Comparison of ENCODE assay signal across 7 cellular contexts in genomic region chr14:60723218-60724079, GRCh38. TPM values are rescaled to one million over a fixed set of nuclear protein-coding genes. Genes with fewer than 3 reads are reported as not detected.
DNase-seq lines count a peak whose midpoint lies in the region; TF ChIP-seq lines count a peak whose summit lies in the region.

No MANE protein-coding gene starts in this region.

- H3K9me3 Mint-ChIP-seq in HFFc6 (no peaks in the 10 kb centered on the region), glutamatergic neuron (ENCODE audit: unreplicated experiment) (peaks cover 18% of the 10 kb centered on the region)

- H3K27ac Mint-ChIP-seq in HFFc6: peak overlapping the region; percentile 97
- peak overlapping the region; percentile 93 for H3K27ac Mint-ChIP-seq in glutamatergic neuron (ENCODE audit: unreplicated experiment)

- no peaks in the 10 kb centered on the region for H3K9me3 ChIP-seq in ovary

- no peak for TF ChIP-seq EP300 in ovary (IDR thresholded peaks at IDR 0.05)

- H3K4me3 Mint-ChIP-seq in HFFc6 (peak overlapping the region; percentile 98), glutamatergic neuron (ENCODE audit: unreplicated experiment) (peak overlapping the region; percentile 97)

- peaks cover 26% of the 10 kb centered on the region for H3K4me1 Mint-ChIP-seq in HFFc6 (ENCODE audit: low read depth)
- peaks cover 15% of the 10 kb centered on the region for H3K4me1 Mint-ChIP-seq in glutamatergic neuron (ENCODE audit: low read depth, unreplicated experiment)

- no peaks in the 10 kb centered on the region for H3K27me3 ChIP-seq in ovary

- no peaks in the 10 kb centered on the region for H3K36me3 ChIP-seq in ovary

- no peaks in the 10 kb centered on the region for H3K4me1 ChIP-seq in ovary (ENCODE audit: insufficient read depth)

- 0 to 1% (median 0%) methylated on average over 51 to 88 of the region's 88 CpGs for WGBS in ovary, 3 donors

- H3K4me3 ChIP-seq in ovary: peak overlapping the region; percentile 80

- TF ChIP-seq CTCF in GM10248 (IDR thresholded peaks at IDR 0.05; ENCODE audit: control extremely low read depth, extremely low read depth, low read depth, missing control alignments) (no peak), HFFc6 (IDR thresholded peaks at IDR 0.05) (no peak), glutamatergic neuron (IDR thresholded peaks at IDR 0.05; ENCODE audit: partially characterized antibody, unreplicated experiment) (peak; percentile 11), ovary (IDR thresholded peaks at IDR 0.05) (no peak)

- H3K36me3 Mint-ChIP-seq in HFFc6 (ENCODE audit: low read depth) (peaks cover 13% of the 10 kb centered on the region; the same call in 1 of the 2 replicates), glutamatergic neuron (ENCODE audit: unreplicated experiment) (no peaks in the 10 kb centered on the region)

- DNase-seq in GM10248 (ENCODE audit: extremely low spot score): peak; percentile 51
- DNase-seq in HFFc6: peak; percentile 46
- DNase-seq in NCI-H524 treated with DMSO at 0.1 percent for 48 hours (lab: John Stamatoyannopoulos, UW): peak; percentile 46
- DNase-seq in activated naive CD4-positive, alpha-beta T cell treated with Interleukin-2 at 50 U/mL for 16 hours: peak; percentile 28
- peak; percentile 69 for DNase-seq in glutamatergic neuron
- peak; percentile 43 to 67 (median 62) for DNase-seq in ovary
- DNase-seq in NCI-H128 (lab: John Stamatoyannopoulos, UW; ENCODE audit: unreplicated experiment): no peak

- CTCF ChIA-PET in GM10248 (lab: Yijun Ruan, JAX): interaction anchor here (1.0 to 3.3 kb wide), 4 partner anchors 10 to 67 kb away, joined by 3 to 15 read pairs (median 4); partner anchors contain the start of gene MNAT1

- no peaks in the 10 kb centered on the region; the same call in 1 of the 2 replicates for H3K27me3 Mint-ChIP-seq in HFFc6 (ENCODE audit: insufficient read depth)
- H3K27me3 Mint-ChIP-seq in glutamatergic neuron (ENCODE audit: unreplicated experiment): peaks cover 14% of the 10 kb centered on the region

- POLR2A ChIA-PET in GM10248 (lab: Yijun Ruan, JAX): no interaction called here

- intact Hi-C loops in ovary (cut with DNase I): loop anchor here in 2 of 4 donors (10.0 kb wide), 3 partner anchors 141 to 531 kb away; partner anchors contain the start of genes SLC38A6 (in 2 of the 2) and TRMT5 (in 2 of the 2)

- TF ChIP-seq POLR2A in ovary (IDR thresholded peaks at IDR 0.05): no peak

- H3K27ac ChIP-seq in ovary: peak overlapping the region; percentile 88 to 92

RNA-seq across cellular contexts. Expression of gene SIX4, which starts 0.7 kb away (rescaled TPM):
- total RNA-seq in HFFc6 (2021; fragmentation: NEBNext Ultra II Directional; extraction: Animal tissue kit (Norgen Biotek cat#: 25700)): 10 to 100 TPM; 14.4 to 19.6 (median 17.0) TPM
- total RNA-seq in glutamatergic neuron (ENCODE audit: unreplicated experiment) (22.1 TPM), ovary (10 to 100 TPM in 1 of 7 donors, 1 to 10 TPM in 6; 3.5 to 11.1 (median 7.7) TPM)
- 1 to 10 TPM; 1.2 to 1.3 TPM for polyA plus RNA-seq in ovary

RNA-seq across cellular contexts. Expression of gene MNAT1, which starts 11.1 kb away (rescaled TPM):
- total RNA-seq in HFFc6 (2021; fragmentation: NEBNext Ultra II Directional; extraction: Animal tissue kit (Norgen Biotek cat#: 25700)): 10 to 100 TPM; 55.8 to 69.4 (median 58.7) TPM
- total RNA-seq in glutamatergic neuron (ENCODE audit: unreplicated experiment) (45.2 TPM), ovary (10 to 100 TPM; 28.7 to 59.4 (median 44.8) TPM)
- polyA plus RNA-seq in ovary: 10 to 100 TPM; 23.0 to 24.0 TPM
